ENCODE assay signal across 1 cellular context in the genomic region with DNA sequence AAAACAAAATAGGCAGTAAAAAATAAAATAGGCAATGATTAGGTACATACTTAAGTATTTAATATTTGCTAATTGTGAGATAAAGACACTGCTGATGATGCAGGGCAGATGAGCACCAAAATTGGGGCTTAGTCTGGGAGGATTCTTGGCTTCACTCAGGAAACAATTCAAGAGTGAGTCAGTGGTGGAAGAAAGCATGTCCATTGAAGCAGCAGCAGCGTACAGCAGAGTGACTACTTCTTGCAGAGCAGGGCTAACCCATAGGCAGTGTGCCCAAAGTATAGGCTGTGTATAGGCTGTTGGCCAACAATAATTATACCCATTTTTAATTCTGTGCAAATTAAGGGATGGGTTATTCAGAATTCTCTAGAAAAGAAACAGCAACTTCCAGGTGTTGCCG.
TF ChIP-seq lines count a peak whose summit lies in the region.

No MANE protein-coding gene starts in this region.

TF ChIP-seq in H1, 55 proteins besides CTCF, POLR2A, EP300 and RAD21 (continued from another document):
- no peak for TF ChIP-seq GTF2F1 (IDR thresholded peaks at IDR 0.05; ENCODE audit: borderline replicate concordance, low read depth, low read length)
